Comparison of ENCODE assay signal across 2 cellular contexts in genomic region chr9:130929571-130930022, GRCh38.
TF ChIP-seq lines count a peak whose summit lies in the region.

No MANE protein-coding gene starts in this region.

TF ChIP-seq in HCT116, 20 proteins besides CTCF, POLR2A, EP300 and RAD21:
- TF ChIP-seq SRF (IDR thresholded peaks at IDR 0.05; ENCODE audit: low read depth) (no peak), ZBTB33 (IDR thresholded peaks at IDR 0.05; ENCODE audit: extremely low read depth, insufficient replicate concordance, low read length) (no peak), EGR1 (IDR thresholded peaks at IDR 0.05; ENCODE audit: low read depth) (no peak), TCF7L2 (IDR thresholded peaks at IDR 0.05; ENCODE audit: borderline replicate concordance, extremely low read depth, insufficient read depth, insufficient read length) (no peak), POLR2AphosphoS5 (IDR thresholded peaks at IDR 0.05; ENCODE audit: low read depth, low read length) (no peak), ZNF274 (IDR thresholded peaks at IDR 0.05; ENCODE audit: low read depth, low read length) (no peak), ATF3 (IDR thresholded peaks at IDR 0.05) (no peak), ELF1 (IDR thresholded peaks at IDR 0.05; ENCODE audit: borderline replicate concordance, low read depth) (no peak), EZH2phosphoT487 (IDR thresholded peaks at IDR 0.05; ENCODE audit: borderline replicate concordance) (no peak), ZFX (IDR thresholded peaks at IDR 0.05) (no peak), SIN3A (IDR thresholded peaks at IDR 0.05; ENCODE audit: low read depth) (no peak), REST (IDR thresholded peaks at IDR 0.05; ENCODE audit: low read depth) (no peak), FOSL1 (IDR thresholded peaks at IDR 0.05; ENCODE audit: low read depth) (no peak), YY1 (IDR thresholded peaks at IDR 0.05; ENCODE audit: extremely low read depth, insufficient replicate concordance, low read depth, low read length) (no peak), CBX3 (IDR thresholded peaks at IDR 0.05; ENCODE audit: low read depth) (no peak), CEBPB (IDR thresholded peaks at IDR 0.05; ENCODE audit: low read depth) (no peak), MAX (IDR thresholded peaks at IDR 0.05) (no peak), EZH2 (IDR thresholded peaks at IDR 0.05) (no peak)

TF ChIP-seq in K562, 482 proteins besides CTCF, POLR2A, EP300 and RAD21:
- TF ChIP-seq LEF1 (IDR thresholded peaks at IDR 0.05) = no peak
- no peak for TF ChIP-seq SRSF1 (IDR thresholded peaks at IDR 0.05; ENCODE audit: low read depth, low read length)
- no peak for TF ChIP-seq POLR3G (IDR thresholded peaks at IDR 0.05; ENCODE audit: extremely low read depth, insufficient read length, insufficient replicate concordance)
- TF ChIP-seq ZKSCAN1 (IDR thresholded peaks at IDR 0.05; ENCODE audit: low read depth, low read length) = 0 out of 2 replicates have a peak, but pooled peaks have one; percentile 1
- 0 out of 2 replicates have a peak, but pooled peaks have one; percentile 20 for TF ChIP-seq ZHX1 (conservative IDR thresholded peaks at IDR 0.05; ENCODE audit: low read length)
- TF ChIP-seq CREB3 (tag; conservative IDR thresholded peaks at IDR 0.05; ENCODE audit: low read depth) = no peak
- no peak for TF ChIP-seq ATF3 (IDR thresholded peaks at IDR 0.05)
- TF ChIP-seq ATF3 (CRISPR knock-in tag; conservative IDR thresholded peaks at IDR 0.05) = peak; percentile 19; the same call in 1 of the 2 replicates
- TF ChIP-seq STAT6 (CRISPR knock-in tag; IDR thresholded peaks at IDR 0.05) = 0 out of 2 replicates have a peak, but pooled peaks have one; percentile 84
- no peak for TF ChIP-seq MXI1 (IDR thresholded peaks at IDR 0.05; ENCODE audit: low read depth, low read length)
- TF ChIP-seq MLX (CRISPR knock-in tag; conservative IDR thresholded peaks at IDR 0.05) = peak in 1 of 2 experiments; percentile 87; a peak in 1 of 4 replicates
- no peak for TF ChIP-seq ZFP36 (IDR thresholded peaks at IDR 0.05; ENCODE audit: low read depth, low read length, partially characterized antibody)
- TF ChIP-seq ZNF41 (CRISPR knock-in tag; conservative IDR thresholded peaks at IDR 0.05) = no peak
- TF ChIP-seq IFI16 (CRISPR knock-in tag; IDR thresholded peaks at IDR 0.05) = no peak
- no peak for TF ChIP-seq CREB5 (CRISPR knock-in tag; IDR thresholded peaks at IDR 0.05)
- no peak for TF ChIP-seq FOXP1 (CRISPR knock-in tag; IDR thresholded peaks at IDR 0.05)
- TF ChIP-seq KDM4B (IDR thresholded peaks at IDR 0.05; ENCODE audit: borderline replicate concordance in 2 of 2, low read depth in 1 of 2) = no peak
- no peak for TF ChIP-seq DPF2 (IDR thresholded peaks at IDR 0.05)
- no peak for TF ChIP-seq ZNF583 (CRISPR knock-in tag; IDR thresholded peaks at IDR 0.05)
- no peak for TF ChIP-seq GABPB2 (CRISPR knock-in tag; conservative IDR thresholded peaks at IDR 0.05)
- TF ChIP-seq MLLT1 (IDR thresholded peaks at IDR 0.05) = no peak
- TF ChIP-seq ZNF561 (CRISPR knock-in tag; conservative IDR thresholded peaks at IDR 0.05) = no peak
- TF ChIP-seq HMG20B (CRISPR knock-in tag; IDR thresholded peaks at IDR 0.05) = no peak
- TF ChIP-seq ZNF644 (tag; IDR thresholded peaks at IDR 0.05; ENCODE audit: low read depth) = no peak
